ENCODE assay signal across 8 cellular contexts in genomic region chr10:11678074-11678793, GRCh38.
DNase-seq lines count a peak whose midpoint lies in the region; ATAC-seq and TF ChIP-seq lines count a peak whose summit lies in the region.

No MANE protein-coding gene starts in this region.

- H3K27me3 Mint-ChIP-seq in mesothelial cell of epicardium (ENCODE audit: low read depth) = peaks cover 7% of the 10 kb centered on the region

- H3K4me2 ChIP-seq in KMS-11 = peak overlapping the region; percentile 68

- H2AFZ ChIP-seq in KMS-11 (ENCODE audit: low read depth) = peak overlapping the region; percentile 15; the same call in 1 of the 2 replicates

- H3K36me3 ChIP-seq in KMS-11 (ENCODE audit: insufficient read depth) (no peaks in the 10 kb centered on the region), left lung (no peaks in the 10 kb centered on the region), suprapubic skin (no peaks in the 10 kb centered on the region)

- H3K27ac ChIP-seq in KMS-11 (peak overlapping the region; percentile 30; the same call in 1 of the 2 replicates), left lung (no peak overlapping the region), suprapubic skin (no peak overlapping the region)

- no peak overlapping the region; the same call in 1 of the 2 replicates for H3K9ac ChIP-seq in KMS-11

- 66% methylated on average over 17 of the region's 17 CpGs for WGBS in suprapubic skin

- H3K4me3 Mint-ChIP-seq in mesothelial cell of epicardium = no peak overlapping the region

- no peak for DNase-seq in left lung
- DNase-seq in effector CD4-positive, alpha-beta T cell = no peak
- DNase-seq in NCI-H1694 treated with DMSO at 0.1 percent for 48 hours (lab: John Stamatoyannopoulos, UW) = no peak
- DNase-seq in suprapubic skin (ENCODE audit: low spot score in 2 of 2) = no peak
- DNase-seq in mesothelial cell of epicardium (ENCODE audit: low spot score in 2 of 2, unreplicated experiment in 2 of 2) = no peak

- H3K4me1 ChIP-seq in KMS-11 (ENCODE audit: low read depth, poor library complexity, severe bottlenecking) = peaks cover 22% of the 10 kb centered on the region
- no peaks in the 10 kb centered on the region for H3K4me1 ChIP-seq in left lung
- H3K4me1 ChIP-seq in suprapubic skin = peaks cover 9% of the 10 kb centered on the region

- no peaks in the 10 kb centered on the region for H3K9me3 ChIP-seq in left lung
- no peaks in the 10 kb centered on the region for H3K9me3 ChIP-seq in suprapubic skin

- H3K79me2 ChIP-seq in KMS-11 (ENCODE audit: insufficient read depth, low read depth) = no peaks in the 10 kb centered on the region

- no peak overlapping the region for H3K27ac Mint-ChIP-seq in mesothelial cell of epicardium

- ATAC-seq in GM18520 (IDR thresholded peaks at IDR 0.05; ENCODE audit: unreplicated experiment) (peak; percentile 94), GM21619 (IDR thresholded peaks at IDR 0.05; ENCODE audit: unreplicated experiment) (peak; percentile 88), left lung (peak; percentile 33)

- peaks cover 26% of the 10 kb centered on the region for H3K4me1 Mint-ChIP-seq in mesothelial cell of epicardium

- no peak for TF ChIP-seq POLR2A in suprapubic skin (IDR thresholded peaks at IDR 0.05)

- intact Hi-C loops in left lung (cut with DNase I) = no loop called here

- H3K27me3 ChIP-seq in KMS-11 (ENCODE audit: insufficient read depth, low read depth) (peaks cover 2% of the 10 kb centered on the region; the same call in 1 of the 2 replicates), left lung (peaks cover 0 to 26% of the 10 kb centered on the region in 2 donors), suprapubic skin (peaks cover 11% of the 10 kb centered on the region)

- H3K36me3 Mint-ChIP-seq in mesothelial cell of epicardium = no peaks in the 10 kb centered on the region

- TF ChIP-seq EP300 in suprapubic skin (IDR thresholded peaks at IDR 0.05) = no peak

- no peaks in the 10 kb centered on the region for H3K9me3 Mint-ChIP-seq in mesothelial cell of epicardium

- no peak overlapping the region for H3K4me3 ChIP-seq in KMS-11 (IDR thresholded peaks at IDR 0.05; ENCODE audit: insufficient read depth, low read depth, low read length)
- no peak overlapping the region for H3K4me3 ChIP-seq in left lung
- H3K4me3 ChIP-seq in suprapubic skin = no peak overlapping the region

- H4K20me1 ChIP-seq in KMS-11 (ENCODE audit: insufficient read depth) = no peaks in the 10 kb centered on the region

- TF ChIP-seq CTCF in KMS-11 (conservative IDR thresholded peaks at IDR 0.05; ENCODE audit: low read depth, low read length) = no peak
- TF ChIP-seq CTCF in left lung (IDR thresholded peaks at IDR 0.05) = no peak
- TF ChIP-seq CTCF in suprapubic skin (IDR thresholded peaks at IDR 0.05) = no peak
- no peak for TF ChIP-seq CTCF in mesothelial cell of epicardium (IDR thresholded peaks at IDR 0.05; ENCODE audit: unreplicated experiment)

Comparison
In these comparisons a context has a peak if more than half of its experiments do, and no peak if none do; other contexts are left out.
1. ATAC-seq: peak in every context shown above with its lines; median percentile 94 in GM18520; 88 in GM21619; 33 in left lung.